In the genomic region with DNA sequence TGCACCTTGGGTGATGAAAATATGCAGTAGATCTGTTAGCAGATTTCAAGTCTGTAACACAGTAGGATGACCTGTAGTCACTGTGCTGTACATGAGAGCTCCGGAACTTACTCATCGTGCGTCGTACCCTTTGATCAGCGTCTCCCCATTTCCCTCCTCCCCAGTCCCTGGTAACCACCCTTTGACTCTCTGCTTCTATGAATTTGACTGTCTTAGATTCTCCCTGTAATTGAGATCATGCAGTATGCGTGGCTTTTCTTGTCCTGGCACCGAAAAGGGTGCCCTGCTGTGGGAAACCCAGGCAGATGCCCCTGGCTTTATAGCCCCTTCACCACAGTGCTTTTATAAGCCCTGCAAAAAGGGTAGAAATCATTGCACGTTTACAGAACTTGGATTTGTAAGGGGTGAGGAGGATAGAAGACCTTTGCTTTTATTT, we compare ENCODE assay signal across 9 cellular contexts. TPM values are rescaled to one million over a fixed set of nuclear protein-coding genes. Genes with fewer than 3 reads are reported as not detected.
DNase-seq lines count a peak whose midpoint lies in the region; ATAC-seq, FAIRE-seq and TF ChIP-seq lines count a peak whose summit lies in the region.
"Had no signal": no experiment of that assay in that cellular context is flagged by ENCODE, and none has a peak within 500 bp of the region (broad histone marks: within the 10 kb centered on the region; RNA-seq: fewer than 3 reads in every experiment).

No MANE protein-coding gene starts in this region.

- no peak overlapping the region for H3K27ac ChIP-seq in coronary artery

- H3K9me3 Mint-ChIP-seq in Calu3 (ENCODE audit: low read depth, unreplicated experiment): no peaks in the 10 kb centered on the region
- H3K9me3 Mint-ChIP-seq: dendritic cell treated with granulocyte-macrophage colony-stimulating factor and Interleukin-4, amounts not matched to agents 40 ng/mL and 50 ng/mL, for 4 days had no signal

- no peak for TF ChIP-seq CTCF in Calu3 (IDR thresholded peaks at IDR 0.05; ENCODE audit: unreplicated experiment)
- no peak for TF ChIP-seq CTCF in coronary artery (IDR thresholded peaks at IDR 0.05)

- H3K36me3 Mint-ChIP-seq in Calu3 (ENCODE audit: insufficient read depth, unreplicated experiment): peaks cover 14% of the 10 kb centered on the region

- ATAC-seq in GM18861 (IDR thresholded peaks at IDR 0.05; ENCODE audit: unreplicated experiment): peak; percentile 49
- peak; percentile 54 for ATAC-seq in HG03354 (IDR thresholded peaks at IDR 0.05; ENCODE audit: poor library complexity, severe bottlenecking, unreplicated experiment)

- intact Hi-C loops in Calu3 (cut with micrococcal nuclease; ENCODE audit: unreplicated experiment): loop anchor here (1.0 kb wide), 1 partner anchor 440 kb away; no protein-coding TSS in a partner anchor

- no peaks in the 10 kb centered on the region for H3K4me1 Mint-ChIP-seq in Calu3 (ENCODE audit: low read depth, unreplicated experiment)

- no peak overlapping the region for H3K4me3 Mint-ChIP-seq in Calu3 (ENCODE audit: low read depth, unreplicated experiment)
- H3K4me3 Mint-ChIP-seq: dendritic cell treated with granulocyte-macrophage colony-stimulating factor and Interleukin-4, amounts not matched to agents 40 ng/mL and 50 ng/mL, for 4 days had no signal

- H3K27me3 Mint-ChIP-seq in Calu3 (ENCODE audit: unreplicated experiment): no peaks in the 10 kb centered on the region
- H3K27me3 Mint-ChIP-seq: dendritic cell treated with granulocyte-macrophage colony-stimulating factor and Interleukin-4, amounts not matched to agents 40 ng/mL and 50 ng/mL, for 4 days had no signal

- FAIRE-seq in urothelium cell line (lab: Jason Lieb, UNC): no peak

- CTCF ChIA-PET in Calu3 (lab: Charles Lee): interaction anchor here (1.5 to 4.1 kb wide), 3 partner anchors 20 to 422 kb away, joined by 5 to 34 read pairs (median 8); partner anchors contain the start of genes CLEC16A and SOCS1

- no TSS peak for BruUV-seq in Calu3 (replicated peaks; lab: Mats Ljungman, UMichigan)

- no peak overlapping the region for H3K27ac Mint-ChIP-seq in Calu3 (ENCODE audit: unreplicated experiment)

- DNase-seq in activated CD8-positive, alpha-beta memory T cell treated with anti-CD3 and anti-CD28 coated beads, Interleukin-2, amount 50 U/mL, for 4 hours: peak; percentile 37
- DNase-seq in stimulated activated CD4-positive, alpha-beta T cell treated with anti-CD3 and anti-CD28 coated beads, Interleukin-1b, Interleukin-23, amount 100 ng/mL, for 48 hours: peak; percentile 82
- no peak for DNase-seq in Calu3
- DNase-seq in urothelium cell line (ENCODE audit: low spot score): no peak
- DNase-seq in coronary artery (ENCODE audit: low spot score): no peak
- DNase-seq in NCI-H748 (lab: John Stamatoyannopoulos, UW; ENCODE audit: unreplicated experiment): no peak

- no peak overlapping the region for H3K4me3 ChIP-seq in coronary artery

RNA-seq across cellular contexts. Expression of gene CLEC16A, which starts 20.5 kb away (rescaled TPM):
- total RNA-seq in Calu3 (2022): 33.0 and 37.5 TPM in 2 replicates

RNA-seq across cellular contexts. Expression of gene DEXI, which starts 22.6 kb away (rescaled TPM):
- total RNA-seq in Calu3 (2022): 32.3 and 40.3 TPM in 2 replicates

Comparison
In these comparisons a context has a peak if more than half of its experiments do, and no peak if none do; other contexts are left out.
1. DNase-seq: peak in activated CD8-positive, alpha-beta memory T cell treated with anti-CD3 and anti-CD28 coated beads, Interleukin-2, amount 50 U/mL, for 4 hours (single experiment) and stimulated activated CD4-positive, alpha-beta T cell treated with anti-CD3 and anti-CD28 coated beads, Interleukin-1b, Interleukin-23, amount 100 ng/mL, for 48 hours (single experiment); none in Calu3 (single experiment), urothelium cell line (single experiment), coronary artery (single experiment) and NCI-H748 (single experiment).